Comparison of ENCODE assay signal across 1 cellular context in the genomic region with DNA sequence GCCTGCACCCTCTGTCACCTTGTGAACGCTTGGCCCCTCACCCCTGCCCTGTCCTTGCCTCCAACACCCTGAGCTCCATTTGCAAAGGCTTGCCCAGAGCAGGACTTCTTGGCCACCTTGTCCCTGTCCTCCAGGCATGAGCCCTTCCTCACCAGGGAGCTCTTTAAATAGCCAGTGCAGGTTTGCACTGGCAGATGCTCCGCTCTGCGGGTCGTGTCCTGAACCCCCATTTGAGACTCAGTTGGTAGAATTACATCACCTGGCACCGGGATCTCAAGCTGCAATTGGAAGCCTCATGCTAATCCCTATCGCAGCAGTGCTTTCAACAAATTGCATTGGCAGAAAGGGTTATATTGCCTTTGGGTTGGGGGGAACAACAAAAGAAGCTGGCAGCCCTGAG.
TF ChIP-seq lines count a peak whose summit lies in the region.

No MANE protein-coding gene starts in this region.

TF ChIP-seq in IMR-90, 13 proteins besides CTCF, POLR2A, EP300 and RAD21:
- TF ChIP-seq CHD1 (IDR thresholded peaks at IDR 0.05; ENCODE audit: low read depth, low read length): no peak
- no peak for TF ChIP-seq CEBPB (IDR thresholded peaks at IDR 0.05; ENCODE audit: low read depth, low read length)
- no peak for TF ChIP-seq FOS (IDR thresholded peaks at IDR 0.05; ENCODE audit: low read depth, low read length)
- no peak for TF ChIP-seq BHLHE40 (IDR thresholded peaks at IDR 0.05; ENCODE audit: low read depth, low read length)
- no peak for TF ChIP-seq NFE2L2 (IDR thresholded peaks at IDR 0.05; ENCODE audit: low read depth, low read length)
- no peak for TF ChIP-seq RFX5 (IDR thresholded peaks at IDR 0.05; ENCODE audit: low read depth, low read length)
- TF ChIP-seq MAFK (IDR thresholded peaks at IDR 0.05; ENCODE audit: low read depth, low read length): no peak
- TF ChIP-seq, protein P1, sequence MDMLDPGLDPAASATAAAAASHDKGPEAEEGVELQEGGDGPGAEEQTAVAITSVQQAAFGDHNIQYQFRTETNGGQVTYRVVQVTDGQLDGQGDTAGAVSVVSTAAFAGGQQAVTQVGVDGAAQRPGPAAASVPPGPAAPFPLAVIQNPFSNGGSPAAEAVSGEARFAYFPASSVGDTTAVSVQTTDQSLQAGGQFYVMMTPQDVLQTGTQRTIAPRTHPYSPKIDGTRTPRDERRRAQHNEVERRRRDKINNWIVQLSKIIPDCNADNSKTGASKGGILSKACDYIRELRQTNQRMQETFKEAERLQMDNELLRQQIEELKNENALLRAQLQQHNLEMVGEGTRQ (IDR thresholded peaks at IDR 0.05; ENCODE audit: low read depth, low read length): no peak
- TF ChIP-seq MAZ (IDR thresholded peaks at IDR 0.05; ENCODE audit: borderline replicate concordance, low read depth, low read length): no peak
